ENCODE assay signal across 10 cellular contexts in genomic region chr2:179991344-179991743, GRCh38. TPM values are rescaled to one million over a fixed set of nuclear protein-coding genes. Genes with fewer than 3 reads are reported as not detected.
DNase-seq lines count a peak whose midpoint lies in the region; ATAC-seq and TF ChIP-seq lines count a peak whose summit lies in the region.
"Had no signal": no experiment of that assay in that cellular context is flagged by ENCODE, and none has a peak within 500 bp of the region (broad histone marks: within the 10 kb centered on the region; RNA-seq: fewer than 3 reads in every experiment).

No MANE protein-coding gene starts in this region.

- in situ Hi-C loops in G401 (cut with HindIII; ENCODE audit: low sequenced_read_pairs), result no loop called here
- in situ Hi-C loops in astrocyte of the spinal cord (cut with HindIII; ENCODE audit: low sequenced_read_pairs), result no loop called here

- H3K4me3 ChIP-seq in astrocyte of the spinal cord (ENCODE audit: low read depth, low read length), result no peak overlapping the region
- H3K4me3 ChIP-seq: SJCRH30, uterus had no signal

- ATAC-seq in HG03521 (IDR thresholded peaks at IDR 0.05; ENCODE audit: unreplicated experiment) (peak; percentile 48), HG03159 (IDR thresholded peaks at IDR 0.05; ENCODE audit: unreplicated experiment) (no peak)

- DNase-seq in AG08395 (ENCODE audit: low spot score) (peak; percentile 22), G401 (ENCODE audit: low spot score) (peak; percentile 13), astrocyte of the spinal cord (ENCODE audit: low read depth, low spot score) (no peak), NCI-H226 (no peak), NCI-H2029 (lab: John Stamatoyannopoulos, UW) (no peak), NCI-H2171 treated with DMSO at 0.1 percent for 48 hours (lab: John Stamatoyannopoulos, UW) (no peak)
- DNase-seq: uterus had no signal

- peak; percentile 26 for TF ChIP-seq CTCF in astrocyte of the spinal cord (IDR thresholded peaks at IDR 0.05; ENCODE audit: low read depth, low read length)

RNA-seq across cellular contexts. Expression of gene CWC22, which starts 15.8 kb away (rescaled TPM):
- 5.7 and 13.2 TPM in 2 replicates for total RNA-seq in G401 (2014; rRNA removed; shearing (Covaris generic))

Comparison
In these comparisons a context has a peak if more than half of its experiments do, and no peak if none do; other contexts are left out.
1. DNase-seq: peak in AG08395 (single experiment) and G401 (single experiment); none in astrocyte of the spinal cord (single experiment), NCI-H226 (single experiment), NCI-H2029 (single experiment) and NCI-H2171 treated with DMSO at 0.1 percent for 48 hours (single experiment).